Comparison of ENCODE assay signal across 17 cellular contexts in the genomic region with DNA sequence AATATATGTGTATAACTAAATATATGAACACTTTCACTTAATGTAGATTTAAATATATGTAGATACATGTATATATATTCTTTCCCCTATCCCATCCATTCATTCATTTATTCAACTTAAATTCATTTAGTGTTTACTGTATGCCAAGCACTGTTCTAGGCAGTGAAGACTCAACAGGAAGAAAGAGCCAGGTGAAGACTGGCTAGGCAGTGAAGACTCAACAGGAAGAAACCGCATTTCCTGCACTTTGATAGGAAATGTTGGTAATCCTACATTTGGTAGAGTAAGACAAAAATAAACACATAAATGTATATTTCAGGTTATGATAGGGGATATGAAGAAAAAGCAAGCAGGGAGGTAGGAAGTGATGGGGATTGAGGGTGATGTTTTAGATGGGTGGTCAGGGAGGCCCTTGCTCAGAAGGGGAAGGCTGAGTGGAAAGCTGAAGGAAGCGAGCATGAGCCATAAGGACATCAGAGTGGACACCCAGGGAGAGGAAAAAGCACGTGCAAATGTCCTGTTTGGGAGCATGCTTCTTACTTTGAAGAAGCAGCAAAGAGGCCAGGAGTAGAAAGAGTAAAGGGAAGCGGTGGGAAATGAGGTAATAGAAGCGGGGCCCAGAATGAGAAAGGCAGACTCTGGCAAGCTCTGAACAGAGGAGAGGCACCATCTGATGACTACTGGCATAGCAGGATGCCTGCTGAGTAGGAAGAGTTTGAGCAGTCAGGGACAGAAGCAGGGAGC.
DNase-seq lines count a peak whose midpoint lies in the region; ATAC-seq and TF ChIP-seq lines count a peak whose summit lies in the region.
"Had no signal": no experiment of that assay in that cellular context is flagged by ENCODE, and none has a peak within 500 bp of the region (broad histone marks: within the 10 kb centered on the region; RNA-seq: fewer than 3 reads in every experiment).

No MANE protein-coding gene starts in this region.

- TF ChIP-seq CTCF in CD14-positive monocyte (IDR thresholded peaks at IDR 0.05) (no peak), mammary epithelial cell (conservative IDR thresholded peaks at IDR 0.05 in 1 of 2, IDR thresholded peaks at IDR 0.05 in 1 of 2; ENCODE audit: extremely low read depth in 1 of 2, insufficient read depth in 1 of 2, low read depth in 1 of 2, low read length in 2 of 2) (no peak)

- CTCF ChIA-PET in naive thymus-derived CD4-positive, alpha-beta T cell (lab: Charles Lee): interaction anchor here (0.6 to 1.8 kb wide), 2 partner anchors 228 to 1615 kb away, joined by 4 to 6 read pairs; partner anchors contain the start of gene MAP3K1
- CTCF ChIA-PET in mammary epithelial cell (lab: Charles Lee; ENCODE audit: low non-redundant PET): no interaction called here

- peaks cover 2% of the 10 kb centered on the region for H3K36me3 Mint-ChIP-seq in T-helper 2 cell treated with Interferon-gamma antibody and Interleukin-4, amounts not matched to agents 5 μg/mL and 100 μg/mL, for 36 hours (ENCODE audit: low read depth)
- H3K36me3 Mint-ChIP-seq in CD14-positive monocyte (peaks cover 2% of the 10 kb centered on the region in 2 donors), T-helper 17 cell (ENCODE audit: low read depth) (no peaks in the 10 kb centered on the region)
- H3K36me3 Mint-ChIP-seq in naive thymus-derived CD4-positive, alpha-beta T cell: peaks cover 0 to 18% (median 0%) of the 10 kb centered on the region in 5 donors

- H3K4me1 Mint-ChIP-seq in T-helper 2 cell treated with Interferon-gamma antibody and Interleukin-4, amounts not matched to agents 5 μg/mL and 100 μg/mL, for 36 hours (ENCODE audit: low read depth): peaks cover 39% of the 10 kb centered on the region
- H3K4me1 Mint-ChIP-seq in CD14-positive monocyte (peaks cover 50% of the 10 kb centered on the region), T-helper 17 cell (peaks cover 36% of the 10 kb centered on the region)
- H3K4me1 Mint-ChIP-seq in naive thymus-derived CD4-positive, alpha-beta T cell: peaks cover 35 to 64% (median 57%) of the 10 kb centered on the region in 7 donors

- H2AFZ ChIP-seq in mammary epithelial cell (ENCODE audit: low read depth, low read length): no peak overlapping the region

- peak overlapping the region; percentile 42 for H3K4me3 ChIP-seq in naive thymus-derived CD4-positive, alpha-beta T cell (ENCODE audit: low read length)
- no peak overlapping the region for H3K4me3 ChIP-seq in mammary epithelial cell (replicated peaks in 1 of 3; ENCODE audit: insufficient read depth in 1 of 3, low read depth in 2 of 3, low read length in 3 of 3)
- H3K4me3 ChIP-seq: coronary artery, prostate gland, upper lobe of right lung had no signal

- BruUV-seq in mammary epithelial cell (replicated peaks; lab: Mats Ljungman, UMichigan): no TSS peak

- dilution Hi-C loops in mammary epithelial cell (cut with HindIII; ENCODE audit: low sequenced_read_pairs): no loop called here

- no peaks in the 10 kb centered on the region for H3K27me3 Mint-ChIP-seq in T-helper 2 cell treated with Interferon-gamma antibody and Interleukin-4, amounts not matched to agents 5 μg/mL and 100 μg/mL, for 36 hours (ENCODE audit: low read depth)
- H3K27me3 Mint-ChIP-seq in CD14-positive monocyte (ENCODE audit: low read depth in 3 of 3) (peaks cover 0 to 1% (median 0%) of the 10 kb centered on the region in 3 donors), T-helper 17 cell (no peaks in the 10 kb centered on the region)
- H3K27me3 Mint-ChIP-seq in naive thymus-derived CD4-positive, alpha-beta T cell: peaks cover 0 to 3% (median 0%) of the 10 kb centered on the region in 5 donors

- intact Hi-C loops in CD14-positive monocyte (cut with micrococcal nuclease) (loop anchor here in 1 of 2 donors (10.0 kb wide), 1 partner anchor 173 kb away; no protein-coding TSS in a partner anchor), mammary epithelial cell (cut with micrococcal nuclease) (no loop called here)
- intact Hi-C loops in naive thymus-derived CD4-positive, alpha-beta T cell (cut with micrococcal nuclease): loop anchor here (2.0 to 5.0 kb wide), 5 partner anchors 105 to 229 kb away; partner anchors contain the start of gene MAP3K1 (in 1 of the 2)

- peak overlapping the region; percentile 53 for H3K27ac Mint-ChIP-seq in T-helper 2 cell treated with Interferon-gamma antibody and Interleukin-4, amounts not matched to agents 5 μg/mL and 100 μg/mL, for 36 hours
- H3K27ac Mint-ChIP-seq in CD14-positive monocyte: peak overlapping the region; percentile 88 to 93 (median 90)
- H3K27ac Mint-ChIP-seq in T-helper 17 cell: peak overlapping the region; percentile 93
- H3K27ac Mint-ChIP-seq in naive thymus-derived CD4-positive, alpha-beta T cell: peak overlapping the region; percentile 85 to 96 (median 93)
- H3K27ac Mint-ChIP-seq: WTC11 had no signal

- 89% methylated on average over 5 of the region's 5 CpGs for WGBS in mammary epithelial cell (ENCODE audit: low coverage, missing lambda C conversion rate)

- DNase-seq in T-helper 2 cell treated with Interferon-gamma antibody and Interleukin-4, amounts not matched to agents 5 μg/mL and 100 μg/mL, for 36 hours (ENCODE audit: low spot score): no peak
- DNase-seq in T-helper 2 cell (no peak), CD14-positive monocyte (ENCODE audit: low spot score) (no peak), T-helper 17 cell (no peak), HPDE6-E6E7 (ENCODE audit: extremely low spot score) (no peak), caudate nucleus (lab: John Stamatoyannopoulos, UW) (no peak), mammary epithelial cell (no peak)
- peak in 7 of 9 donors; percentile 13 to 63 (median 51) for DNase-seq in naive thymus-derived CD4-positive, alpha-beta T cell
- DNase-seq: KBM-7; NCI-H1092 treated with DMSO at 0.1 percent for 48 hours; NCI-H2107; NCI-H82; stimulated activated naive CD4-positive, alpha-beta T cell treated with Interleukin-2 at 50 U/mL for 16 hours had no signal

- no peaks in the 10 kb centered on the region for H3K27me3 ChIP-seq in naive thymus-derived CD4-positive, alpha-beta T cell (ENCODE audit: control insufficient read depth in 2 of 2, insufficient read depth in 2 of 2, low read length in 2 of 2)
- H3K27me3 ChIP-seq in mammary epithelial cell (ENCODE audit: insufficient read depth, low read length): no peaks in the 10 kb centered on the region
- H3K27me3 ChIP-seq: upper lobe of right lung had no signal

- POLR2A ChIA-PET in naive thymus-derived CD4-positive, alpha-beta T cell (lab: Charles Lee): interaction anchor here (0.7 to 2.2 kb wide), 8 partner anchors 10 to 227 kb away, joined by 3 to 17 read pairs (median 3); partner anchors contain the start of gene MAP3K1

- no peaks in the 10 kb centered on the region for H3K79me2 ChIP-seq in mammary epithelial cell (ENCODE audit: insufficient read depth, low read length)

- no peak overlapping the region for H3K9ac ChIP-seq in mammary epithelial cell (ENCODE audit: insufficient read depth, low read length)

- peak overlapping the region; percentile 68 for H3K27ac ChIP-seq in naive thymus-derived CD4-positive, alpha-beta T cell (ENCODE audit: low read depth, low read length)
- H3K27ac ChIP-seq in caudate nucleus (ENCODE audit: low read depth, low read length): no peak overlapping the region
- no peak overlapping the region for H3K27ac ChIP-seq in mammary epithelial cell (ENCODE audit: insufficient read depth, low read depth, low read length)
- H3K27ac ChIP-seq: upper lobe of right lung had no signal

- H3K9me3 ChIP-seq in T-helper 17 cell (ENCODE audit: control insufficient read depth, low read length, poor library complexity, severe bottlenecking) (no peaks in the 10 kb centered on the region), mammary epithelial cell (replicated peaks; ENCODE audit: insufficient read depth, low read length) (no peaks in the 10 kb centered on the region)
- no peaks in the 10 kb centered on the region for H3K9me3 ChIP-seq in naive thymus-derived CD4-positive, alpha-beta T cell (ENCODE audit: control insufficient read depth in 2 of 3, low read length in 3 of 3)
- H3K9me3 ChIP-seq: prostate gland had no signal

- in situ Hi-C loops in mammary epithelial cell (cut with MboI; ENCODE audit: low sequenced_read_pairs in 2 of 2): no loop called here

- ATAC-seq in T-helper 17 cell: no peak
- ATAC-seq in naive thymus-derived CD4-positive, alpha-beta T cell: peak; percentile 28
- ATAC-seq: WTC11 had no signal

- H3K4me3 Mint-ChIP-seq in T-helper 2 cell treated with Interferon-gamma antibody and Interleukin-4, amounts not matched to agents 5 μg/mL and 100 μg/mL, for 36 hours: peak overlapping the region; percentile 4
- H3K4me3 Mint-ChIP-seq in CD14-positive monocyte: peak overlapping the region; percentile 6 to 83
- peak overlapping the region; percentile 67 for H3K4me3 Mint-ChIP-seq in T-helper 17 cell
- H3K4me3 Mint-ChIP-seq in naive thymus-derived CD4-positive, alpha-beta T cell: peak overlapping the region; percentile 51 to 90 (median 78)
- H3K4me3 Mint-ChIP-seq: WTC11 had no signal

- H3K9me3 Mint-ChIP-seq in T-helper 2 cell treated with Interferon-gamma antibody and Interleukin-4, amounts not matched to agents 5 μg/mL and 100 μg/mL, for 36 hours: no peaks in the 10 kb centered on the region
- H3K9me3 Mint-ChIP-seq in CD14-positive monocyte: peaks cover 0 to 10% (median 4%) of the 10 kb centered on the region in 7 donors
- H3K9me3 Mint-ChIP-seq in naive thymus-derived CD4-positive, alpha-beta T cell: peaks cover 0 to 7% (median 0%) of the 10 kb centered on the region in 11 donors

- no peak overlapping the region for H3K4me2 ChIP-seq in mammary epithelial cell (ENCODE audit: insufficient read depth, low read depth, low read length)

- no peaks in the 10 kb centered on the region for H3K36me3 ChIP-seq in naive thymus-derived CD4-positive, alpha-beta T cell (ENCODE audit: control insufficient read depth in 2 of 3, insufficient read depth in 3 of 3, low read length in 3 of 3)
- H3K36me3 ChIP-seq in mammary epithelial cell (ENCODE audit: insufficient read depth, low read length): no peaks in the 10 kb centered on the region
- H3K36me3 ChIP-seq: prostate gland, upper lobe of right lung had no signal

- no peaks in the 10 kb centered on the region for H4K20me1 ChIP-seq in mammary epithelial cell (ENCODE audit: insufficient read depth, low read length)

- H3K4me1 ChIP-seq in naive thymus-derived CD4-positive, alpha-beta T cell (ENCODE audit: control insufficient read depth in 2 of 2, insufficient read depth in 2 of 2, low read length in 2 of 2): peaks cover 30 to 50% of the 10 kb centered on the region in 2 donors
- H3K4me1 ChIP-seq in mammary epithelial cell (ENCODE audit: insufficient read depth, low read length): peaks cover 9% of the 10 kb centered on the region
- H3K4me1 ChIP-seq: prostate gland had no signal

Comparison
In these comparisons a context has a peak if more than half of its experiments do, and no peak if none do; other contexts are left out.
1. DNase-seq: peak in naive thymus-derived CD4-positive, alpha-beta T cell (7 of 9); none in T-helper 2 cell treated with Interferon-gamma antibody and Interleukin-4, amounts not matched to agents 5 μg/mL and 100 μg/mL, for 36 hours (single experiment), T-helper 2 cell (0 of 5), CD14-positive monocyte (single experiment), T-helper 17 cell (0 of 3), HPDE6-E6E7 (single experiment), caudate nucleus (0 of 61) and mammary epithelial cell (single experiment).
2. H3K4me3 Mint-ChIP-seq: peak in every context shown above with its lines; median percentile 78 in naive thymus-derived CD4-positive, alpha-beta T cell; 67 in T-helper 17 cell; 44 in CD14-positive monocyte; 4 in T-helper 2 cell treated with Interferon-gamma antibody and Interleukin-4, amounts not matched to agents 5 μg/mL and 100 μg/mL, for 36 hours.
3. Peak in every context shown above with its lines, with median percentiles within 50 percentile points of each other: H3K27ac Mint-ChIP-seq.